1 cellular context compared by ENCODE assay signal in the genomic region with DNA sequence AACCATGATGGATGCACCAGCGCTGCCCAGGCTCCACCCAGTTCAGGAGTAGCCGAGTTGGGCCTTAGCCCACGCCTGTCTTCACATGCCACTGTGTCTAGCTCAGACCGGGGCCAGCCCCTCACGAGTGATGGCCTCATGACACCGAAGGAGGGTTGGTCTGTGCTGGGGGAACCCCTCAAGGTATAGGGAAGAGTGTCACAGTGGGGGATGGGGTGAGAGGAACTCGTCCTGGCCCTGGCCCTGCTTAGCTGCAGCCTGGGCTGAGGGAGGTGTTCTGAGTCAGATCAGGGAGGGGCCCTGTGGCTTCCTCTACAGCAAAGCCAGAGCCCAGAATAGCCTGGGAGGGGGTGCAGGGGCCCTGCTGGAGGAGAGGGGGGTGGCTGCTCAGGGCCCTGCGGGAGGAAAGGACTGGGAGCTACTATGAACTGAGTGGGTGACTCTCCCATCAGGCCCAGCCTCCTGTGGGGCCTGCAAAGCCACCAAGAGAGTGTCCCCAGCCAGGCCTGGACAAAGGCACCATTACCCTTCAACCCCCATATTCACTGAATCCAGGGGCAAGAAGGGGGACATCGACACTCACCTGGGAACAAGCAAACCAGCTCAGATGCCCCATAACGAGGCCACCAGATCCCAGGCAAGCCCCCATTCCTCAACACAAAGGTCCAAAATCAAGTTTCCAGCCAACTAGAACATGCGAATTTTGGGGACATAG.
TF ChIP-seq lines count a peak whose summit lies in the region.

No MANE protein-coding gene starts in this region.

TF ChIP-seq in GM12878, 131 proteins besides CTCF, POLR2A, EP300 and RAD21 (continued from another document):
- TF ChIP-seq, protein P1, sequence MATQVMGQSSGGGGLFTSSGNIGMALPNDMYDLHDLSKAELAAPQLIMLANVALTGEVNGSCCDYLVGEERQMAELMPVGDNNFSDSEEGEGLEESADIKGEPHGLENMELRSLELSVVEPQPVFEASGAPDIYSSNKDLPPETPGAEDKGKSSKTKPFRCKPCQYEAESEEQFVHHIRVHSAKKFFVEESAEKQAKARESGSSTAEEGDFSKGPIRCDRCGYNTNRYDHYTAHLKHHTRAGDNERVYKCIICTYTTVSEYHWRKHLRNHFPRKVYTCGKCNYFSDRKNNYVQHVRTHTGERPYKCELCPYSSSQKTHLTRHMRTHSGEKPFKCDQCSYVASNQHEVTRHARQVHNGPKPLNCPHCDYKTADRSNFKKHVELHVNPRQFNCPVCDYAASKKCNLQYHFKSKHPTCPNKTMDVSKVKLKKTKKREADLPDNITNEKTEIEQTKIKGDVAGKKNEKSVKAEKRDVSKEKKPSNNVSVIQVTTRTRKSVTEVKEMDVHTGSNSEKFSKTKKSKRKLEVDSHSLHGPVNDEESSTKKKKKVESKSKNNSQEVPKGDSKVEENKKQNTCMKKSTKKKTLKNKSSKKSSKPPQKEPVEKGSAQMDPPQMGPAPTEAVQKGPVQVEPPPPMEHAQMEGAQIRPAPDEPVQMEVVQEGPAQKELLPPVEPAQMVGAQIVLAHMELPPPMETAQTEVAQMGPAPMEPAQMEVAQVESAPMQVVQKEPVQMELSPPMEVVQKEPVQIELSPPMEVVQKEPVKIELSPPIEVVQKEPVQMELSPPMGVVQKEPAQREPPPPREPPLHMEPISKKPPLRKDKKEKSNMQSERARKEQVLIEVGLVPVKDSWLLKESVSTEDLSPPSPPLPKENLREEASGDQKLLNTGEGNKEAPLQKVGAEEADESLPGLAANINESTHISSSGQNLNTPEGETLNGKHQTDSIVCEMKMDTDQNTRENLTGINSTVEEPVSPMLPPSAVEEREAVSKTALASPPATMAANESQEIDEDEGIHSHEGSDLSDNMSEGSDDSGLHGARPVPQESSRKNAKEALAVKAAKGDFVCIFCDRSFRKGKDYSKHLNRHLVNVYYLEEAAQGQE (IDR thresholded peaks at IDR 0.05; ENCODE audit: low read depth, low read length): no peak
- TF ChIP-seq TCF3 (IDR thresholded peaks at IDR 0.05; ENCODE audit: borderline replicate concordance, insufficient read depth, low read depth, low read length) (0 out of 2 replicates have a peak, but pooled peaks have one; percentile 19), MTA3 (IDR thresholded peaks at IDR 0.05; ENCODE audit: borderline replicate concordance, low read length) (no peak), ZNF24 (IDR thresholded peaks at IDR 0.05) (no peak), ZNF622 (IDR thresholded peaks at IDR 0.05) (no peak), RUNX3 (IDR thresholded peaks at IDR 0.05; ENCODE audit: low read length) (no peak), GABPA (IDR thresholded peaks at IDR 0.05; ENCODE audit: low read depth) (no peak), BMI1 (IDR thresholded peaks at IDR 0.05; ENCODE audit: borderline replicate concordance) (no peak), MTA2 (IDR thresholded peaks at IDR 0.05; ENCODE audit: low read depth) (peak; percentile 86), FOS (IDR thresholded peaks at IDR 0.05; ENCODE audit: borderline replicate concordance, extremely low read depth, insufficient read length) (no peak), FOXM1 (IDR thresholded peaks at IDR 0.05; ENCODE audit: low read depth, low read length) (no peak), BCL11A (IDR thresholded peaks at IDR 0.05; ENCODE audit: low read depth, low read length) (peak; percentile 57; the same call in 1 of the 2 replicates), SMC3 (IDR thresholded peaks at IDR 0.05; ENCODE audit: borderline replicate concordance, low read length) (peak; percentile 28; the same call in 1 of the 2 replicates), CBX5 (IDR thresholded peaks at IDR 0.05; ENCODE audit: low read depth) (no peak), JUND (IDR thresholded peaks at IDR 0.05; ENCODE audit: low read depth, low read length) (peak; percentile 58; the same call in 1 of the 2 replicates), KDM1A (IDR thresholded peaks at IDR 0.05; ENCODE audit: borderline replicate concordance) (no peak), EZH2 (IDR thresholded peaks at IDR 0.05; ENCODE audit: borderline replicate concordance, control insufficient read depth, low read depth, low read length) (no peak), CREM (IDR thresholded peaks at IDR 0.05; ENCODE audit: low read depth) (peak; percentile 95), SIX5 (IDR thresholded peaks at IDR 0.05; ENCODE audit: low read depth, low read length, severe bottlenecking) (peak; percentile 22), CHD1 (IDR thresholded peaks at IDR 0.05; ENCODE audit: low read depth, low read length) (peak; percentile 73; the same call in 1 of the 2 replicates), RB1 (IDR thresholded peaks at IDR 0.05; ENCODE audit: borderline replicate concordance) (no peak), SP1 (IDR thresholded peaks at IDR 0.05; ENCODE audit: low read depth, low read length) (peak; percentile 93)
- TF ChIP-seq, protein P2, sequence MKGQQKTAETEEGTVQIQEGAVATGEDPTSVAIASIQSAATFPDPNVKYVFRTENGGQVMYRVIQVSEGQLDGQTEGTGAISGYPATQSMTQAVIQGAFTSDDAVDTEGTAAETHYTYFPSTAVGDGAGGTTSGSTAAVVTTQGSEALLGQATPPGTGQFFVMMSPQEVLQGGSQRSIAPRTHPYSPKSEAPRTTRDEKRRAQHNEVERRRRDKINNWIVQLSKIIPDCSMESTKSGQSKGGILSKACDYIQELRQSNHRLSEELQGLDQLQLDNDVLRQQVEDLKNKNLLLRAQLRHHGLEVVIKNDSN (IDR thresholded peaks at IDR 0.05; ENCODE audit: borderline replicate concordance, extremely low read length, insufficient read depth, low read depth, low read length): peak; percentile 21
- TF ChIP-seq, protein P3, sequence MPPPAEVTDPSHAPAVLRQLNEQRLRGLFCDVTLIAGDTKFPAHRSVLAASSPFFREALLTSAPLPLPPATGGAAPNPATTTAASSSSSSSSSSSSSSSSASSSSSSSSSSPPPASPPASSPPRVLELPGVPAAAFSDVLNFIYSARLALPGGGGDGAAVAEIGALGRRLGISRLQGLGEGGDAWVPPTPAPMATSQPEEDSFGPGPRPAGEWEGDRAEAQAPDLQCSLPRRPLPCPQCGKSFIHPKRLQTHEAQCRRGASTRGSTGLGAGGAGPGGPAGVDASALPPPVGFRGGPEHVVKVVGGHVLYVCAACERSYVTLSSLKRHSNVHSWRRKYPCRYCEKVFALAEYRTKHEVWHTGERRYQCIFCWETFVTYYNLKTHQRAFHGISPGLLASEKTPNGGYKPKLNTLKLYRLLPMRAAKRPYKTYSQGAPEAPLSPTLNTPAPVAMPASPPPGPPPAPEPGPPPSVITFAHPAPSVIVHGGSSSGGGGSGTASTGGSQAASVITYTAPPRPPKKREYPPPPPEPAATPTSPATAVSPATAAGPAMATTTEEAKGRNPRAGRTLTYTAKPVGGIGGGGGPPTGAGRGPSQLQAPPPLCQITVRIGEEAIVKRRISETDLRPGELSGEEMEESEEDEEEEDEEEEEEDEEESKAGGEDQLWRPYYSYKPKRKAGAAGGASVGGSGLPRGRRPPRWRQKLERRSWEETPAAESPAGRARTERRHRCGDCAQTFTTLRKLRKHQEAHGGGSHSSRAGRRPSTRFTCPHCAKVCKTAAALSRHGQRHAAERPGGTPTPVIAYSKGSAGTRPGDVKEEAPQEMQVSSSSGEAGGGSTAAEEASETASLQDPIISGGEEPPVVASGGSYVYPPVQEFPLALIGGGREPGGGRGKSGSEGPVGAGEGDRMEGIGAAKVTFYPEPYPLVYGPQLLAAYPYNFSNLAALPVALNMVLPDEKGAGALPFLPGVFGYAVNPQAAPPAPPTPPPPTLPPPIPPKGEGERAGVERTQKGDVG (CRISPR knock-in tag; IDR thresholded peaks at IDR 0.05): no peak
- TF ChIP-seq, protein P4, sequence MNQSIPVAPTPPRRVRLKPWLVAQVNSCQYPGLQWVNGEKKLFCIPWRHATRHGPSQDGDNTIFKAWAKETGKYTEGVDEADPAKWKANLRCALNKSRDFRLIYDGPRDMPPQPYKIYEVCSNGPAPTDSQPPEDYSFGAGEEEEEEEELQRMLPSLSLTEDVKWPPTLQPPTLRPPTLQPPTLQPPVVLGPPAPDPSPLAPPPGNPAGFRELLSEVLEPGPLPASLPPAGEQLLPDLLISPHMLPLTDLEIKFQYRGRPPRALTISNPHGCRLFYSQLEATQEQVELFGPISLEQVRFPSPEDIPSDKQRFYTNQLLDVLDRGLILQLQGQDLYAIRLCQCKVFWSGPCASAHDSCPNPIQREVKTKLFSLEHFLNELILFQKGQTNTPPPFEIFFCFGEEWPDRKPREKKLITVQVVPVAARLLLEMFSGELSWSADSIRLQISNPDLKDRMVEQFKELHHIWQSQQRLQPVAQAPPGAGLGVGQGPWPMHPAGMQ (IDR thresholded peaks at IDR 0.05; ENCODE audit: borderline replicate concordance): no peak
- TF ChIP-seq, protein P5, sequence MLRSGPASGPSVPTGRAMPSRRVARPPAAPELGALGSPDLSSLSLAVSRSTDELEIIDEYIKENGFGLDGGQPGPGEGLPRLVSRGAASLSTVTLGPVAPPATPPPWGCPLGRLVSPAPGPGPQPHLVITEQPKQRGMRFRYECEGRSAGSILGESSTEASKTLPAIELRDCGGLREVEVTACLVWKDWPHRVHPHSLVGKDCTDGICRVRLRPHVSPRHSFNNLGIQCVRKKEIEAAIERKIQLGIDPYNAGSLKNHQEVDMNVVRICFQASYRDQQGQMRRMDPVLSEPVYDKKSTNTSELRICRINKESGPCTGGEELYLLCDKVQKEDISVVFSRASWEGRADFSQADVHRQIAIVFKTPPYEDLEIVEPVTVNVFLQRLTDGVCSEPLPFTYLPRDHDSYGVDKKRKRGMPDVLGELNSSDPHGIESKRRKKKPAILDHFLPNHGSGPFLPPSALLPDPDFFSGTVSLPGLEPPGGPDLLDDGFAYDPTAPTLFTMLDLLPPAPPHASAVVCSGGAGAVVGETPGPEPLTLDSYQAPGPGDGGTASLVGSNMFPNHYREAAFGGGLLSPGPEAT (IDR thresholded peaks at IDR 0.05; ENCODE audit: low read depth): peak; percentile 90
TF ChIP-seq in GM12878: peak in this region for 57.
